Comparison of ENCODE assay signal across 8 cellular contexts in the genomic region with DNA sequence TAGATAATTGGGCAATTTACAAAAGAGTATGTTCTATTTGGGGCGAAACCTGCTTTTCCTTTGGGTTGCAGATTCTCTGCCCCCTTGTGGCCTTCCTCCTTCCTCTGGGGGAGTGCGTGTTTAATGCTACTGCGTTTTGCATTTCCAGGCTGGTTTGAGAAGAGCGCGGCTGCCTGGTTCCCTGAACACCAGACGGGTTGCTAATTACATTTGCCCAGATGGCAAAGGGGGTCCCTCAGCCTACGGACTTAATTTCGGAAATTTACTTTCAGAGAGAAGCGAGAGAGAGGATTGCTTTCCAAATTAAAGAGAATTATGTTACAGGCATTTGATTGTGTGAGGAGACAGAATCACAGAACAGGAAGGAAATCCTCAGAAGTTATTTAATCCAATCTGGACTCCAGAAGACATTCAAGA.
DNase-seq lines count a peak whose midpoint lies in the region; ATAC-seq and TF ChIP-seq lines count a peak whose summit lies in the region.

No MANE protein-coding gene starts in this region.

- H3K36me3 ChIP-seq in GM23248 (ENCODE audit: low read depth), result no peaks in the 10 kb centered on the region
- no peaks in the 10 kb centered on the region for H3K36me3 ChIP-seq in PC-3 (ENCODE audit: low read depth, low read length)
- H3K36me3 ChIP-seq in colonic mucosa, result no peaks in the 10 kb centered on the region

- H2AFZ ChIP-seq in GM23248, result peak overlapping the region; percentile 92
- no peak overlapping the region for H2AFZ ChIP-seq in PC-3 (ENCODE audit: low read length)

- POLR2A ChIA-PET in PC-3 (lab: Charles Lee; ENCODE audit: unreplicated experiment), result no interaction called here

- H3K9ac ChIP-seq in GM23248 (peak overlapping the region; percentile 61), PC-3 (ENCODE audit: low read length) (no peak overlapping the region), colonic mucosa (ENCODE audit: low read depth in 2 of 2, low read length in 2 of 2) (no peak overlapping the region)

- intact Hi-C loops in PC-3 (cut with micrococcal nuclease), result no loop called here
- intact Hi-C loops in colonic mucosa (cut with DNase I), result no loop called here

- 5 to 8% methylated on average over 9 of the region's 9 CpGs for WGBS in GM23248 (ENCODE audit: low coverage in 1 of 2, low lambda C conversion rate in 2 of 2, missing lambda C conversion rate in 2 of 2), 2 experiments

- no peaks in the 10 kb centered on the region for H3K4me1 ChIP-seq in GM23248 (ENCODE audit: insufficient read depth)
- H3K4me1 ChIP-seq in PC-3 (ENCODE audit: insufficient read depth, low read length), result no peaks in the 10 kb centered on the region
- H3K4me1 ChIP-seq in colonic mucosa, result no peaks in the 10 kb centered on the region

- H3K27ac ChIP-seq in GM23248 (no peak overlapping the region), PC-3 (ENCODE audit: low read length) (no peak overlapping the region), colonic mucosa (no peak overlapping the region)

- H3K4me3 ChIP-seq in GM23248 (peak overlapping the region; percentile 66), PC-3 (ENCODE audit: low read length) (no peak overlapping the region), colonic mucosa (no peak overlapping the region)

- DNase-seq in AML-193 (lab: John Stamatoyannopoulos, UW) (peak; percentile 66 to 73), GM23248 (peak; percentile 76), PC-3 (peak; percentile 17), colonic mucosa (peak; percentile 29), left lobe of liver (ENCODE audit: low spot score) (peak; percentile 53), DMS79 treated with DMSO at 0.1 percent for 48 hours (lab: John Stamatoyannopoulos, UW) (no peak)
- peak; percentile 39 for DNase-seq in stimulated activated CD8-positive, alpha-beta memory T cell treated with anti-CD3 and anti-CD28 coated beads, Interleukin-4, amount 100 ng/mL, for 48 hours

- H3K79me2 ChIP-seq in GM23248 (ENCODE audit: insufficient read depth), result no peaks in the 10 kb centered on the region
- no peaks in the 10 kb centered on the region for H3K79me2 ChIP-seq in PC-3 (ENCODE audit: low read length)

- H3K9me2 ChIP-seq in GM23248 (ENCODE audit: insufficient read depth), result no peaks in the 10 kb centered on the region
- no peaks in the 10 kb centered on the region for H3K9me2 ChIP-seq in PC-3 (replicated peaks; ENCODE audit: low read length)

- TF ChIP-seq CTCF in PC-3 (conservative IDR thresholded peaks at IDR 0.05; ENCODE audit: low read depth, low read length) (peak; percentile 62), colonic mucosa (IDR thresholded peaks at IDR 0.05) (peak; percentile 35)

- ATAC-seq in PC-3 (peak; percentile 49; the same call in 1 of the 2 replicates), left lobe of liver (peak; percentile 92), GM18517 (IDR thresholded peaks at IDR 0.05; ENCODE audit: unreplicated experiment) (no peak)

- H3K9me3 ChIP-seq in GM23248 (ENCODE audit: low read depth), result no peaks in the 10 kb centered on the region
- H3K9me3 ChIP-seq in PC-3 (ENCODE audit: low read length), result no peaks in the 10 kb centered on the region
- H3K9me3 ChIP-seq in colonic mucosa, result no peaks in the 10 kb centered on the region

- H3K4me2 ChIP-seq in GM23248 (ENCODE audit: unreplicated experiment) (peak overlapping the region; percentile 92), PC-3 (ENCODE audit: low read length) (no peak overlapping the region)

- BruUV-seq in PC-3 (replicated peaks; lab: Mats Ljungman, UMichigan), result no TSS peak

- H3K27me3 ChIP-seq in GM23248 (replicated peaks; ENCODE audit: insufficient read depth) (no peaks in the 10 kb centered on the region), PC-3 (ENCODE audit: low read length) (no peaks in the 10 kb centered on the region), colonic mucosa (no peaks in the 10 kb centered on the region)

- CTCF ChIA-PET in PC-3 (lab: Charles Lee), result no interaction called here

- in situ Hi-C loops in GM23248 (cut with MboI), result no loop called here

- H4K20me1 ChIP-seq in GM23248 (ENCODE audit: insufficient read depth), result no peaks in the 10 kb centered on the region
- no peaks in the 10 kb centered on the region for H4K20me1 ChIP-seq in PC-3 (ENCODE audit: low read length)

- H3F3A ChIP-seq in GM23248 (ENCODE audit: insufficient read depth), result no peaks in the 10 kb centered on the region
- H3F3A ChIP-seq in PC-3 (ENCODE audit: low read length, unreplicated experiment), result no peaks in the 10 kb centered on the region
